In genomic region chr4:48126621-48127020, GRCh38 we compare ENCODE assay signal across 21 cellular contexts. TPM values are rescaled to one million over a fixed set of nuclear protein-coding genes. Genes with fewer than 3 reads are reported as not detected.
A peak's percentile ranks its signal among the peaks of the same experiment; 100 is the strongest.
DNase-seq lines count a peak whose midpoint lies in the region; ATAC-seq and TF ChIP-seq lines count a peak whose summit lies in the region.
"Had no signal": no experiment of that assay in that cellular context is flagged by ENCODE, and none has a peak within 500 bp of the region (broad histone marks: within the 10 kb centered on the region; RNA-seq: fewer than 3 reads in every experiment).

No MANE protein-coding gene starts in this region.

- peaks cover 71% of the 10 kb centered on the region for H3K4me1 ChIP-seq in CD4-positive, CD25-positive, alpha-beta regulatory T cell (ENCODE audit: control insufficient read depth, insufficient read depth, low read length, poor library complexity, severe bottlenecking)
- peaks cover 100% of the 10 kb centered on the region for H3K4me1 ChIP-seq in CD8-positive, alpha-beta memory T cell (ENCODE audit: insufficient read depth, low read length)
- peaks cover 28% of the 10 kb centered on the region for H3K4me1 ChIP-seq in lower lobe of right lung

- no peak overlapping the region for H3K4me3 ChIP-seq in CD4-positive, CD25-positive, alpha-beta regulatory T cell (ENCODE audit: low read depth, low read length)
- no peak overlapping the region for H3K4me3 ChIP-seq in CD8-positive, alpha-beta memory T cell (ENCODE audit: low read length)
- H3K4me3 ChIP-seq in lower lobe of right lung: no peak overlapping the region
- H3K4me3 ChIP-seq: hepatocyte had no signal

- no peak for ATAC-seq in CD4-positive, CD25-positive, alpha-beta regulatory T cell (ENCODE audit: low read depth in 2 of 2)
- no peak for ATAC-seq in activated CD8-positive, alpha-beta T cell treated with anti-CD3 and anti-CD28 coated beads for 36 hours
- ATAC-seq in lower lobe of right lung (no peak), GM19395 (IDR thresholded peaks at IDR 0.05; ENCODE audit: unreplicated experiment) (no peak)
- ATAC-seq: Panc1 had no signal

- CTCF ChIA-PET in CD8-positive, alpha-beta memory T cell (lab: Charles Lee): interaction anchor here (1.3 to 8.0 kb wide), 5 partner anchors 9 to 18 kb away, joined by 7 to 109 read pairs (median 15); no protein-coding TSS in a partner anchor
- CTCF ChIA-PET in activated CD8-positive, alpha-beta T cell treated with anti-CD3 and anti-CD28 coated beads for 36 hours (lab: Charles Lee): interaction anchor here (1.1 to 10.5 kb wide), 8 partner anchors 8 to 420 kb away, joined by 3 to 185 read pairs (median 10); no protein-coding TSS in a partner anchor

- no peaks in the 10 kb centered on the region for H3K36me3 ChIP-seq in CD4-positive, CD25-positive, alpha-beta regulatory T cell (ENCODE audit: control insufficient read depth, insufficient read depth, low read length)
- H3K36me3 ChIP-seq in CD8-positive, alpha-beta memory T cell (ENCODE audit: insufficient read depth, low read length): no peaks in the 10 kb centered on the region
- H3K36me3 ChIP-seq in lower lobe of right lung: no peaks in the 10 kb centered on the region

- intact Hi-C loops in activated CD8-positive, alpha-beta T cell treated with anti-CD3 and anti-CD28 coated beads for 36 hours (cut with micrococcal nuclease): loop anchor here (5.0 kb wide), 1 partner anchor 146 kb away; no protein-coding TSS in a partner anchor
- intact Hi-C loops in lower lobe of right lung (cut with DNase I): no loop called here

- H3K36me3 Mint-ChIP-seq in CD4-positive, CD25-positive, alpha-beta regulatory T cell: peaks cover 40% of the 10 kb centered on the region
- peaks cover 0 to 11% (median 7%) of the 10 kb centered on the region in 3 donors for H3K36me3 Mint-ChIP-seq in CD8-positive, alpha-beta memory T cell
- H3K36me3 Mint-ChIP-seq in activated CD8-positive, alpha-beta T cell treated with anti-CD3 and anti-CD28 coated beads for 36 hours (ENCODE audit: low read depth): peaks cover 35% of the 10 kb centered on the region
- H3K36me3 Mint-ChIP-seq in glutamatergic neuron (ENCODE audit: unreplicated experiment): no peaks in the 10 kb centered on the region

- POLR2A ChIA-PET in CD8-positive, alpha-beta memory T cell (lab: Charles Lee): interaction anchor here (3.8 kb wide), 1 partner anchor 13 kb away, joined by 20 read pairs; no protein-coding TSS in a partner anchor
- POLR2A ChIA-PET in activated CD8-positive, alpha-beta T cell treated with anti-CD3 and anti-CD28 coated beads for 36 hours (lab: Charles Lee): interaction anchor here (0.8 to 6.5 kb wide), 3 partner anchors 13 to 145 kb away, joined by 3 to 49 read pairs (median 3); no protein-coding TSS in a partner anchor

- H3K27ac Mint-ChIP-seq in CD4-positive, CD25-positive, alpha-beta regulatory T cell: peak overlapping the region; percentile 88 to 99 (median 91)
- peak overlapping the region; percentile 19 to 99 (median 92) for H3K27ac Mint-ChIP-seq in CD8-positive, alpha-beta memory T cell
- H3K27ac Mint-ChIP-seq in activated CD8-positive, alpha-beta T cell treated with anti-CD3 and anti-CD28 coated beads for 36 hours: peak overlapping the region; percentile 99
- H3K27ac Mint-ChIP-seq in glutamatergic neuron (ENCODE audit: unreplicated experiment): no peak overlapping the region
- H3K27ac Mint-ChIP-seq: nephron progenitor cell; T-helper 2 cell treated with Interferon-gamma antibody and Interleukin-4, amounts not matched to agents 5 μg/mL and 100 μg/mL, for 36 hours had no signal

- no peaks in the 10 kb centered on the region for H3K9me3 Mint-ChIP-seq in CD4-positive, CD25-positive, alpha-beta regulatory T cell
- H3K9me3 Mint-ChIP-seq in CD8-positive, alpha-beta memory T cell: no peaks in the 10 kb centered on the region
- no peaks in the 10 kb centered on the region for H3K9me3 Mint-ChIP-seq in activated CD8-positive, alpha-beta T cell treated with anti-CD3 and anti-CD28 coated beads for 36 hours
- H3K9me3 Mint-ChIP-seq in glutamatergic neuron (ENCODE audit: unreplicated experiment): peaks cover 3% of the 10 kb centered on the region
- H3K9me3 Mint-ChIP-seq: nephron progenitor cell; T-helper 2 cell treated with Interferon-gamma antibody and Interleukin-4, amounts not matched to agents 5 μg/mL and 100 μg/mL, for 36 hours had no signal

- no peak for TF ChIP-seq CTCF in activated CD8-positive, alpha-beta T cell treated with anti-CD3 and anti-CD28 coated beads for 36 hours (IDR thresholded peaks at IDR 0.05)
- TF ChIP-seq CTCF in lower lobe of right lung (IDR thresholded peaks at IDR 0.05): no peak
- TF ChIP-seq CTCF in glutamatergic neuron (IDR thresholded peaks at IDR 0.05; ENCODE audit: partially characterized antibody, unreplicated experiment): no peak

- peak overlapping the region; percentile 79 for H3K27ac ChIP-seq in CD4-positive, CD25-positive, alpha-beta regulatory T cell (ENCODE audit: insufficient read depth, low read length, poor library complexity, severe bottlenecking)
- no peak overlapping the region for H3K27ac ChIP-seq in CD8-positive, alpha-beta memory T cell (ENCODE audit: low read depth, low read length)
- H3K27ac ChIP-seq in lower lobe of right lung: peak overlapping the region; percentile 70
- H3K27ac ChIP-seq: KMS-11 had no signal

- no peak for DNase-seq in CD4-positive, CD25-positive, alpha-beta regulatory T cell
- no peak for DNase-seq in CD8-positive, alpha-beta memory T cell
- no peak for DNase-seq in activated CD8-positive, alpha-beta T cell treated with anti-CD3 and anti-CD28 coated beads for 36 hours
- no peak for DNase-seq in lower lobe of right lung
- no peak for DNase-seq in glutamatergic neuron
- no peak for DNase-seq in HT-29 (ENCODE audit: low spot score)
- DNase-seq in cerebellum (ENCODE audit: low spot score): no peak
- DNase-seq: activated CD8-positive, alpha-beta memory T cell treated with anti-CD3 and anti-CD28 coated beads, Interleukin-2, amount 50 U/mL, for 48 hours; GDM1; mammary epithelial cell; NCI-H226; nephron progenitor cell; stimulated activated CD4-positive, alpha-beta T cell treated with anti-CD3 and anti-CD28 coated beads, Interleukin-1b, Interleukin-23, amount 100 ng/mL, for 48 hours; stimulated activated naive CD4-positive, alpha-beta T cell treated with Interleukin-2 at 50 U/mL for 16 hours had no signal

- H3K27me3 Mint-ChIP-seq in CD4-positive, CD25-positive, alpha-beta regulatory T cell: peaks cover 9% of the 10 kb centered on the region
- H3K27me3 Mint-ChIP-seq in CD8-positive, alpha-beta memory T cell: no peaks in the 10 kb centered on the region
- H3K27me3 Mint-ChIP-seq in activated CD8-positive, alpha-beta T cell treated with anti-CD3 and anti-CD28 coated beads for 36 hours: no peaks in the 10 kb centered on the region
- peaks cover 2% of the 10 kb centered on the region for H3K27me3 Mint-ChIP-seq in glutamatergic neuron (ENCODE audit: unreplicated experiment)
- H3K27me3 Mint-ChIP-seq: progenitor cell of endocrine pancreas had no signal

- no peaks in the 10 kb centered on the region for H3K9me3 ChIP-seq in CD4-positive, CD25-positive, alpha-beta regulatory T cell (ENCODE audit: control insufficient read depth in 2 of 2, low read length in 2 of 2)
- H3K9me3 ChIP-seq in CD8-positive, alpha-beta memory T cell (ENCODE audit: low read length): no peaks in the 10 kb centered on the region
- no peaks in the 10 kb centered on the region for H3K9me3 ChIP-seq in lower lobe of right lung

- no peaks in the 10 kb centered on the region for H3K27me3 ChIP-seq in CD4-positive, CD25-positive, alpha-beta regulatory T cell (ENCODE audit: control insufficient read depth, insufficient read depth, low read length)
- H3K27me3 ChIP-seq in CD8-positive, alpha-beta memory T cell (ENCODE audit: insufficient read depth, low read length, poor library complexity, severe bottlenecking): no peaks in the 10 kb centered on the region
- no peaks in the 10 kb centered on the region for H3K27me3 ChIP-seq in lower lobe of right lung (ENCODE audit: low read depth)
- H3K27me3 ChIP-seq: hepatocyte had no signal

- H3K4me1 Mint-ChIP-seq in CD4-positive, CD25-positive, alpha-beta regulatory T cell: peaks cover 35 to 87% (median 66%) of the 10 kb centered on the region in 4 donors
- H3K4me1 Mint-ChIP-seq in CD8-positive, alpha-beta memory T cell: peaks cover 77 to 85% (median 85%) of the 10 kb centered on the region in 3 donors
- H3K4me1 Mint-ChIP-seq in activated CD8-positive, alpha-beta T cell treated with anti-CD3 and anti-CD28 coated beads for 36 hours (ENCODE audit: low read depth): peaks cover 87% of the 10 kb centered on the region
- no peaks in the 10 kb centered on the region for H3K4me1 Mint-ChIP-seq in glutamatergic neuron (ENCODE audit: low read depth, unreplicated experiment)

- peak overlapping the region; percentile 58 to 95 (median 93) for H3K4me3 Mint-ChIP-seq in CD4-positive, CD25-positive, alpha-beta regulatory T cell
- peak overlapping the region in 4 of 7 donors; percentile 26 to 91 (median 38) for H3K4me3 Mint-ChIP-seq in CD8-positive, alpha-beta memory T cell
- H3K4me3 Mint-ChIP-seq in activated CD8-positive, alpha-beta T cell treated with anti-CD3 and anti-CD28 coated beads for 36 hours: no peak overlapping the region
- no peak overlapping the region for H3K4me3 Mint-ChIP-seq in glutamatergic neuron (ENCODE audit: unreplicated experiment)
- H3K4me3 Mint-ChIP-seq: nephron progenitor cell; T-helper 2 cell treated with Interferon-gamma antibody and Interleukin-4, amounts not matched to agents 5 μg/mL and 100 μg/mL, for 36 hours had no signal

RNA-seq across cellular contexts. Expression of gene TXK, which starts 7.4 kb away (rescaled TPM):
- total RNA-seq in CD4-positive, CD25-positive, alpha-beta regulatory T cell: 58.0 TPM
- 10 to 100 TPM; 38.3 to 77.2 (median 62.7) TPM for polyA plus RNA-seq in CD4-positive, CD25-positive, alpha-beta regulatory T cell
- total RNA-seq in CD8-positive, alpha-beta memory T cell: 1 to 10 TPM; 6.0 to 6.4 TPM
- 70.0 TPM for polyA plus RNA-seq in CD8-positive, alpha-beta memory T cell
- total RNA-seq in activated CD8-positive, alpha-beta T cell treated with anti-CD3 and anti-CD28 coated beads for 36 hours: 10 to 100 TPM; 20.6 to 23.5 TPM
- 7.5 TPM for total RNA-seq in lower lobe of right lung
- total RNA-seq in glutamatergic neuron (ENCODE audit: unreplicated experiment): not detected
- 0.89 and 1.7 TPM in 2 replicates for total RNA-seq in HT-29 (2014; rRNA removed; shearing (Covaris generic))
- total RNA-seq in cerebellum: 0.27 TPM
- total RNA-seq: SK-MEL-5 had no signal
- polyA plus RNA-seq: mammary epithelial cell had no signal

Comparison
In these comparisons a context has a peak if more than half of its experiments do, and no peak if none do; other contexts are left out.
1. H3K4me3 Mint-ChIP-seq: peak in CD4-positive, CD25-positive, alpha-beta regulatory T cell (4 of 4) and CD8-positive, alpha-beta memory T cell (4 of 7); none in activated CD8-positive, alpha-beta T cell treated with anti-CD3 and anti-CD28 coated beads for 36 hours (single experiment) and glutamatergic neuron (single experiment).